24 cellular contexts compared by ENCODE assay signal in the genomic region with DNA sequence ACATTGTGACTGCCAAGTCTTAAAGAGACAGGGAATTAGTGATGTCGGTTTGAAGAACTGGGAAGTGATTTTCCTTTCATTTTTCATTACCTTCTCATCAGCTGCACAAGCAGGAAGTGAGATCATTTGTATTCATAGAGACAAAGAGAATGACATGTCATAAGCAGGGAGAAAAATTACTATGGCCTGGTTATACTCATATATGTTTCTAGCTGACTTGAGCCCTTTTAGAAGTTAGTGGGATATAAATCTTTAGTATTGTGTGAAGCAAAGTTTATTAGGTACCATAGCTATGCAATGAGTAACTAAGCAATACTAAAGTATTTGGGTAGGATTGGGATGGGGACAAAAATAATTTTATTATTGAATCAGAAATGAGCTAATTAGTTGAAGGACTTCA.
DNase-seq lines count a peak whose midpoint lies in the region; ATAC-seq and TF ChIP-seq lines count a peak whose summit lies in the region.
"Had no signal": no experiment of that assay in that cellular context is flagged by ENCODE, and none has a peak within 500 bp of the region (broad histone marks: within the 10 kb centered on the region; RNA-seq: fewer than 3 reads in every experiment).

No MANE protein-coding gene starts in this region.

- H3K27ac ChIP-seq in prostate gland (no peak overlapping the region), vagina (no peak overlapping the region)

- TF ChIP-seq POLR2A in prostate gland (IDR thresholded peaks at IDR 0.05) (no peak), vagina (IDR thresholded peaks at IDR 0.05) (no peak)

- H3K36me3 ChIP-seq in prostate gland (no peaks in the 10 kb centered on the region), vagina (no peaks in the 10 kb centered on the region)
- H3K36me3 ChIP-seq: MG63 had no signal

- H3K4me3 ChIP-seq in prostate gland (no peak overlapping the region), vagina (no peak overlapping the region)
- H3K4me3 ChIP-seq: GM23338, MG63 had no signal

- no peaks in the 10 kb centered on the region for H3K9me3 ChIP-seq in prostate gland
- no peaks in the 10 kb centered on the region for H3K9me3 ChIP-seq in vagina
- H3K9me3 ChIP-seq: MG63 had no signal

- H3K36me3 Mint-ChIP-seq in HFFc6 (ENCODE audit: low read depth) = no peaks in the 10 kb centered on the region
- H3K36me3 Mint-ChIP-seq: IgD-negative memory B cell, T-cell had no signal

- intact Hi-C loops in prostate gland (cut with DNase I) = no loop called here
- intact Hi-C loops in vagina (cut with DNase I) = no loop called here

- H3K27me3 ChIP-seq in prostate gland (replicated peaks; ENCODE audit: insufficient read depth) = no peaks in the 10 kb centered on the region
- no peaks in the 10 kb centered on the region for H3K27me3 ChIP-seq in vagina
- H3K27me3 ChIP-seq: MG63 had no signal

- H3K27me3 Mint-ChIP-seq in HFFc6 (ENCODE audit: insufficient read depth) = no peaks in the 10 kb centered on the region
- H3K27me3 Mint-ChIP-seq: B cell, IgD-negative memory B cell, T-cell had no signal

- H3K9me3 Mint-ChIP-seq in HFFc6 = peaks cover 2% of the 10 kb centered on the region; the same call in 1 of the 2 replicates

- no peaks in the 10 kb centered on the region for H3K4me1 ChIP-seq in prostate gland (replicated peaks)
- H3K4me1 ChIP-seq in vagina = no peaks in the 10 kb centered on the region

- WGBS in prostate gland = 77% methylated on average over 1 of the region's 1 CpG

- DNase-seq in A172 (ENCODE audit: low spot score) (peak; percentile 62), EH (ENCODE audit: low read depth) (peak; percentile 59), HFFc6 (peak; percentile 42), epidermal melanocyte (ENCODE audit: insufficient read length, low spot score) (peak; percentile 25), prostate gland (ENCODE audit: low spot score) (no peak), vagina (ENCODE audit: extremely low spot score in 2 of 2) (no peak)
- DNase-seq: 8988T, DMS79 treated with DMSO at 0.1 percent for 48 hours, HCEC 1CT, Karpas-422, MG63, NCI-H1048, NCI-H1417 treated with DMSO at 0.1 percent for 48 hours, NCI-H187 treated with DMSO at 0.1 percent for 48 hours, NCI-H226, NCI-H510A treated with DMSO at 0.1 percent for 48 hours, NCI-H748 treated with DMSO at 0.1 percent for 48 hours, SIG-M5, T-cell had no signal

- H3K4me1 Mint-ChIP-seq in HFFc6 (ENCODE audit: low read depth) = peaks cover 23% of the 10 kb centered on the region
- H3K4me1 Mint-ChIP-seq: B cell, GM23338, IgD-negative memory B cell, T-cell had no signal

- no peak for TF ChIP-seq CTCF in HFFc6 (IDR thresholded peaks at IDR 0.05)
- TF ChIP-seq CTCF in prostate gland (IDR thresholded peaks at IDR 0.05) = no peak
- TF ChIP-seq CTCF in vagina (IDR thresholded peaks at IDR 0.05) = no peak

- peak overlapping the region; percentile 15; the same call in 1 of the 2 replicates for H3K27ac Mint-ChIP-seq in HFFc6
- H3K27ac Mint-ChIP-seq: B cell, GM23338, T-cell had no signal

- ATAC-seq in GM18519 (IDR thresholded peaks at IDR 0.05; ENCODE audit: low FRiP score, unreplicated experiment) (no peak), HG03469 (IDR thresholded peaks at IDR 0.05; ENCODE audit: unreplicated experiment) (no peak)
- ATAC-seq: GM23338, T-cell had no signal

- H3K4me3 Mint-ChIP-seq in HFFc6 = no peak overlapping the region
- H3K4me3 Mint-ChIP-seq: B cell, GM23338, IgD-negative memory B cell, T-cell had no signal

Comparison
In these comparisons a context has a peak if more than half of its experiments do, and no peak if none do; other contexts are left out.
1. DNase-seq: peak in A172 (single experiment), EH (single experiment), HFFc6 (single experiment) and epidermal melanocyte (single experiment); none in prostate gland (single experiment) and vagina (0 of 2).